ENCODE assay signal across 1 cellular context in the genomic region with DNA sequence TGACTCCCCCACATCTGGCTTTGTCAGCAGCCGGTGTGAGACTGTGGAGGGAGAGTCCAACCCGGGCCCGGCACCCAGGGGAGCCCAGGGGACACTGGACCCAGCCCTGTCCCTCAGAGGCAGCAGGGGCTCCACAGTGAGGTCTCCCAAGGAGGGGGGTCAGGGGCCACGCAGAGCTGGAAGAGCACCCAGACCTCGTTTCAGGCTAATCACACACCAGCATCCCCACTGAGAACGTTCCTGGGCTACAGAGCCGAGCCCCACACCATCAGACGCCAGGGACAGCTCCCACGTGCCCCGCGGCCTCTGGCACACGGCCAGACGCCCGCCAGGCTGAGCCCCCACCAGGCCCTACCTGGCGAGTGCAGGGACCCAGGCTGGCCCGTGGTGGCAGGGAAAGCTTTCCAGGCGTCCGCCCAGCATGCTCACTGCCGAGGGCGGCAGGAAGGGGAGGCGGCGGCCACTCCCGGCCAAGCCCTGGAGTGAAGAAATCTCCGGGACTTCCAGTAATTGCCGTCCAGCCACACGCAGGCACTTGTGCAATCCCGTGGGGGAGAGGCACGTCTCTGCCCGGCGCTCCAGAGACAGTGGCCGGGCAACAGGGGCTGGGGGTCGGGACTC.
TF ChIP-seq lines count a peak whose summit lies in the region.

No MANE protein-coding gene starts in this region.

TF ChIP-seq in HepG2, 621 proteins besides CTCF, POLR2A, EP300 and RAD21 (continued from another document):
- TF ChIP-seq, protein P1, sequence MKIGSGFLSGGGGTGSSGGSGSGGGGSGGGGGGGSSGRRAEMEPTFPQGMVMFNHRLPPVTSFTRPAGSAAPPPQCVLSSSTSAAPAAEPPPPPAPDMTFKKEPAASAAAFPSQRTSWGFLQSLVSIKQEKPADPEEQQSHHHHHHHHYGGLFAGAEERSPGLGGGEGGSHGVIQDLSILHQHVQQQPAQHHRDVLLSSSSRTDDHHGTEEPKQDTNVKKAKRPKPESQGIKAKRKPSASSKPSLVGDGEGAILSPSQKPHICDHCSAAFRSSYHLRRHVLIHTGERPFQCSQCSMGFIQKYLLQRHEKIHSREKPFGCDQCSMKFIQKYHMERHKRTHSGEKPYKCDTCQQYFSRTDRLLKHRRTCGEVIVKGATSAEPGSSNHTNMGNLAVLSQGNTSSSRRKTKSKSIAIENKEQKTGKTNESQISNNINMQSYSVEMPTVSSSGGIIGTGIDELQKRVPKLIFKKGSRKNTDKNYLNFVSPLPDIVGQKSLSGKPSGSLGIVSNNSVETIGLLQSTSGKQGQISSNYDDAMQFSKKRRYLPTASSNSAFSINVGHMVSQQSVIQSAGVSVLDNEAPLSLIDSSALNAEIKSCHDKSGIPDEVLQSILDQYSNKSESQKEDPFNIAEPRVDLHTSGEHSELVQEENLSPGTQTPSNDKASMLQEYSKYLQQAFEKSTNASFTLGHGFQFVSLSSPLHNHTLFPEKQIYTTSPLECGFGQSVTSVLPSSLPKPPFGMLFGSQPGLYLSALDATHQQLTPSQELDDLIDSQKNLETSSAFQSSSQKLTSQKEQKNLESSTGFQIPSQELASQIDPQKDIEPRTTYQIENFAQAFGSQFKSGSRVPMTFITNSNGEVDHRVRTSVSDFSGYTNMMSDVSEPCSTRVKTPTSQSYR (CRISPR knock-in tag; IDR thresholded peaks at IDR 0.05; ENCODE audit: borderline replicate concordance): peak; percentile 78; the same call in 1 of the 2 replicates
- TF ChIP-seq CEBPG (CRISPR knock-in tag; IDR thresholded peaks at IDR 0.05) (peak; percentile 89), KDM2A (CRISPR knock-in tag; IDR thresholded peaks at IDR 0.05; ENCODE audit: borderline replicate concordance, low read depth) (peak; percentile 36; the same call in 1 of the 2 replicates), ZBTB33 (CRISPR knock-in tag; IDR thresholded peaks at IDR 0.05) (peak; percentile 93), SP5 (CRISPR knock-in tag; IDR thresholded peaks at IDR 0.05; ENCODE audit: borderline replicate concordance, low read depth) (peak; percentile 13; the same call in 1 of the 2 replicates)
- TF ChIP-seq, protein P2, sequence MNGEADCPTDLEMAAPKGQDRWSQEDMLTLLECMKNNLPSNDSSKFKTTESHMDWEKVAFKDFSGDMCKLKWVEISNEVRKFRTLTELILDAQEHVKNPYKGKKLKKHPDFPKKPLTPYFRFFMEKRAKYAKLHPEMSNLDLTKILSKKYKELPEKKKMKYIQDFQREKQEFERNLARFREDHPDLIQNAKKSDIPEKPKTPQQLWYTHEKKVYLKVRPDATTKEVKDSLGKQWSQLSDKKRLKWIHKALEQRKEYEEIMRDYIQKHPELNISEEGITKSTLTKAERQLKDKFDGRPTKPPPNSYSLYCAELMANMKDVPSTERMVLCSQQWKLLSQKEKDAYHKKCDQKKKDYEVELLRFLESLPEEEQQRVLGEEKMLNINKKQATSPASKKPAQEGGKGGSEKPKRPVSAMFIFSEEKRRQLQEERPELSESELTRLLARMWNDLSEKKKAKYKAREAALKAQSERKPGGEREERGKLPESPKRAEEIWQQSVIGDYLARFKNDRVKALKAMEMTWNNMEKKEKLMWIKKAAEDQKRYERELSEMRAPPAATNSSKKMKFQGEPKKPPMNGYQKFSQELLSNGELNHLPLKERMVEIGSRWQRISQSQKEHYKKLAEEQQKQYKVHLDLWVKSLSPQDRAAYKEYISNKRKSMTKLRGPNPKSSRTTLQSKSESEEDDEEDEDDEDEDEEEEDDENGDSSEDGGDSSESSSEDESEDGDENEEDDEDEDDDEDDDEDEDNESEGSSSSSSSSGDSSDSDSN (CRISPR knock-in tag; IDR thresholded peaks at IDR 0.05): peak; percentile 70
TF ChIP-seq in HepG2: peak in this region for 27.
